13 cellular contexts compared by ENCODE assay signal in the genomic region with DNA sequence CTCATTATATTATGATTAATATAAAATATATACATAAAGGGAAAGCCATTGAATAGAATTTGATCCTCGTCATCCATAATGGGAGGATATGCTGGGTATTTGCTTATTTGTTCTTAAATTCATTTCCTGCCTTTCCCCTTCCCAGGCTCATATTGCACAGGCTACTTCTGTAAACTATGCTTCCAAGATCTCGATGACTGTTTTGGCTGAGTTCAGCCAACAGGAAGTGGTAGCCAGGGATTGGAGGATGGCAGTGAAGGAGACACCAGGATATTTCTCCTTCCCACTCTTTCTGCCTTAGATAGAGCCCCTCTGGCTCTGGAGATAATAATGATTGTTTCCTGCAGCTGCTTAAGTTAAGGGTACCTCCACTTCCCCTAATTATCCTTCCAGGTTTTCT. TPM values are rescaled to one million over a fixed set of nuclear protein-coding genes. Genes with fewer than 3 reads are reported as not detected.
DNase-seq lines count a peak whose midpoint lies in the region.
"Had no signal": no experiment of that assay in that cellular context is flagged by ENCODE, and none has a peak within 500 bp of the region (broad histone marks: within the 10 kb centered on the region; RNA-seq: fewer than 3 reads in every experiment).

No MANE protein-coding gene starts in this region.

- peak; percentile 78 for DNase-seq in ELR (ENCODE audit: low read depth)
- peak; percentile 24 for DNase-seq in NCI-H69 (lab: John Stamatoyannopoulos, UW)
- DNase-seq in dermis blood vessel endothelial cell, result peak; percentile 70
- DNase-seq in myocyte (ENCODE audit: low read depth), result peak; percentile 26
- no peak for DNase-seq in HuH-7 (ENCODE audit: low spot score)
- DNase-seq in retina, result no peak
- DNase-seq in midbrain (lab: John Stamatoyannopoulos, UW), result no peak
- no peak for DNase-seq in NCI-H1694 treated with DMSO at 0.1 percent for 48 hours (lab: John Stamatoyannopoulos, UW)
- DNase-seq: aorta; CD8-positive, alpha-beta memory T cell; NCI-H1417; Peyer's patch; T-helper 2 cell had no signal

RNA-seq across cellular contexts. Expression of a gene that starts 44.3 kb away (rescaled TPM):
- total RNA-seq in dermis blood vessel endothelial cell, result 49.0 and 70.5 TPM in 2 replicates
- total RNA-seq in myocyte, result 37.9 and 42.3 TPM in 2 replicates
- polyA plus RNA-seq in myocyte (2012), result 17.6 TPM

Comparison
In these comparisons a context has a peak if more than half of its experiments do, and no peak if none do; other contexts are left out.
1. DNase-seq: peak in ELR (single experiment), NCI-H69 (single experiment), dermis blood vessel endothelial cell (single experiment) and myocyte (single experiment); none in HuH-7 (single experiment), retina (single experiment), midbrain (single experiment) and NCI-H1694 treated with DMSO at 0.1 percent for 48 hours (single experiment).